In the genomic region with DNA sequence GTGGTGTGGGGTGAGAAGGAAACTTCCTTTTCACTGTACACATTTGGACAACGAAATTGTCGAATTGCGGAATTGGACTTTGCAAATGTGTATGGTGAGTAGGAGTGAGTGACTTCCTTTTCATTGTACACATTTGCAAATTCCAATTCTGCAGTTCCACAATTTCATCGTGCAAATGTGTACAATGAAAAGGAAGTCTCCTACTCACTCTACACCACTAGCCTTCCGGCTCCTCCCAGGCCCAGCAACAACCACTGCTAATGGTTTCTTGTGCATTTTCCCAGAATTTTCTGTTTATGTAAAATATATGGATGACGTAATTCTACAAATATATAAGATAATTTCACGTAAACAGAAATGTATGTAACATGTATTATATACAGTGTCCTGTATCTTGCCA, we compare ENCODE assay signal across 24 cellular contexts.
A peak's percentile ranks its signal among the peaks of the same experiment; 100 is the strongest.
DNase-seq lines count a peak whose midpoint lies in the region; ATAC-seq, FAIRE-seq and TF ChIP-seq lines count a peak whose summit lies in the region.
"Had no signal": no experiment of that assay in that cellular context is flagged by ENCODE, and none has a peak within 500 bp of the region (broad histone marks: within the 10 kb centered on the region; RNA-seq: fewer than 3 reads in every experiment).

No MANE protein-coding gene starts in this region.

- H3K9me3 ChIP-seq in A673 (ENCODE audit: low read depth, low read length, poor library complexity, severe bottlenecking) (no peaks in the 10 kb centered on the region), RWPE2 (ENCODE audit: severe bottlenecking) (no peaks in the 10 kb centered on the region), keratinocyte (ENCODE audit: control insufficient read depth, low read depth, low read length) (no peaks in the 10 kb centered on the region), PC-9 (ENCODE audit: insufficient read depth, low read depth) (no peaks in the 10 kb centered on the region)
- H3K9me3 ChIP-seq: ascending aorta, heart left ventricle, suprapubic skin, uterus had no signal

- CTCF ChIA-PET in A673 (lab: Charles Lee): no interaction called here
- CTCF ChIA-PET in PC-9 (lab: Charles Lee): no interaction called here

- H3K79me2 ChIP-seq in keratinocyte (ENCODE audit: control insufficient read depth, insufficient read depth, low read length) (no peaks in the 10 kb centered on the region), PC-9 (ENCODE audit: low read depth) (no peaks in the 10 kb centered on the region)

- dilution Hi-C loops in keratinocyte (cut with MboI; ENCODE audit: extremely low pct_ligation_motif_present, low sequenced_read_pairs): no loop called here

- H3K4me3 ChIP-seq in A673 (ENCODE audit: low read depth, low read length, poor library complexity, severe bottlenecking) (no peak overlapping the region), HL-60 (replicated peaks; ENCODE audit: insufficient read depth, low read length) (no peak overlapping the region), RWPE2 (ENCODE audit: severe bottlenecking) (no peak overlapping the region), keratinocyte (ENCODE audit: control insufficient read depth in 2 of 3, extremely low read depth in 1 of 3, insufficient read depth in 2 of 3, low read depth in 1 of 3, low read length in 3 of 3) (no peak overlapping the region), PC-9 (no peak overlapping the region)
- H3K4me3 ChIP-seq: ascending aorta, dorsolateral prefrontal cortex, heart left ventricle, skin epidermis, suprapubic skin, uterus had no signal

- DNase-seq in A673 (ENCODE audit: low spot score): peak; percentile 37
- DNase-seq in HL-60 (ENCODE audit: low read depth in 1 of 2, low spot score in 1 of 2): peak; percentile 80 to 83
- no peak for DNase-seq in RWPE2 (ENCODE audit: low spot score)
- no peak for DNase-seq in keratinocyte (ENCODE audit: low read depth, low spot score)
- no peak for DNase-seq in head of caudate nucleus
- no peak for DNase-seq in D341Med (ENCODE audit: low spot score)
- no peak for DNase-seq in NCI-H748 treated with DMSO at 0.1 percent for 48 hours (lab: John Stamatoyannopoulos, UW)
- DNase-seq in PC-9: no peak
- DNase-seq: activated CD4-positive, alpha-beta T cell treated with anti-CD3 and anti-CD28 coated beads, Interleukin-2, amount 10 ng/mL, durations not matched to agents 7 days and 5 days; activated CD8-positive, alpha-beta memory T cell treated with anti-CD3 and anti-CD28 coated beads, Interleukin-2, amount 10 ng/mL, durations not matched to agents 7 days and 5 days; DMS 273 treated with DMSO at 0.1 percent for 48 hours; dorsolateral prefrontal cortex; heart left ventricle; NCI-H1417; NCI-H524; SHP77 treated with DMSO at 0.1 percent for 48 hours; uterus had no signal

- H3K27ac ChIP-seq in A673 (ENCODE audit: low read depth, low read length, poor library complexity, severe bottlenecking): peak overlapping the region; percentile 47
- H3K27ac ChIP-seq in HL-60 (replicated peaks): peak overlapping the region; percentile 73
- peak overlapping the region; percentile 16 for H3K27ac ChIP-seq in RWPE2 (ENCODE audit: poor library complexity, severe bottlenecking)
- no peak overlapping the region for H3K27ac ChIP-seq in keratinocyte (ENCODE audit: control insufficient read depth, insufficient read depth, low read length)
- H3K27ac ChIP-seq in PC-9: no peak overlapping the region
- H3K27ac ChIP-seq: ascending aorta, C4-2B, dorsolateral prefrontal cortex, heart left ventricle, suprapubic skin, uterus, VCaP had no signal

- H3K4me2 ChIP-seq in keratinocyte (ENCODE audit: control insufficient read depth, extremely low read depth, insufficient read depth, low read depth, low read length) (no peak overlapping the region), PC-9 (no peak overlapping the region)

- H3F3A ChIP-seq in PC-9 (ENCODE audit: insufficient read depth, low read depth): peaks cover 11% of the 10 kb centered on the region; the same call in 1 of the 2 replicates

- no peak overlapping the region for H3K9ac ChIP-seq in keratinocyte (ENCODE audit: control insufficient read depth, extremely low read depth, insufficient read depth, low read length)

- H3K27me3 ChIP-seq in A673 (replicated peaks; ENCODE audit: insufficient read depth, low read depth, low read length, poor library complexity): no peaks in the 10 kb centered on the region
- H3K27me3 ChIP-seq in HL-60 (ENCODE audit: insufficient read depth, poor library complexity, severe bottlenecking): no peaks in the 10 kb centered on the region
- H3K27me3 ChIP-seq in RWPE2 (ENCODE audit: insufficient read depth, poor library complexity, severe bottlenecking): no peaks in the 10 kb centered on the region
- no peaks in the 10 kb centered on the region for H3K27me3 ChIP-seq in keratinocyte (ENCODE audit: control insufficient read depth, extremely low read depth, insufficient read depth, low read length)
- no peaks in the 10 kb centered on the region for H3K27me3 ChIP-seq in PC-9 (ENCODE audit: insufficient read depth, low read depth)
- H3K27me3 ChIP-seq: ascending aorta, dorsolateral prefrontal cortex, heart left ventricle, suprapubic skin, uterus had no signal

- H3K4me1 ChIP-seq in A673 (ENCODE audit: insufficient read depth, low read length, poor library complexity, severe bottlenecking): peaks cover 9% of the 10 kb centered on the region
- peaks cover 31% of the 10 kb centered on the region for H3K4me1 ChIP-seq in RWPE2 (ENCODE audit: insufficient read depth, poor library complexity, severe bottlenecking)
- peaks cover 34% of the 10 kb centered on the region for H3K4me1 ChIP-seq in keratinocyte (ENCODE audit: control insufficient read depth, extremely low read depth, insufficient read depth, low read length)
- peaks cover 22% of the 10 kb centered on the region for H3K4me1 ChIP-seq in PC-9 (replicated peaks; ENCODE audit: insufficient read depth)
- H3K4me1 ChIP-seq: ascending aorta, uterus had no signal

- no peak overlapping the region for H2AFZ ChIP-seq in keratinocyte (ENCODE audit: control insufficient read depth, low read length)
- no peak overlapping the region for H2AFZ ChIP-seq in PC-9

- FAIRE-seq in keratinocyte (lab: Jason Lieb, UNC): peak; percentile 34

- no TSS peak for BruUV-seq in A673 (replicated peaks; lab: Mats Ljungman, UMichigan)
- BruUV-seq in PC-9 (replicated peaks; lab: Mats Ljungman, UMichigan): no TSS peak

- no peaks in the 10 kb centered on the region for H4K20me1 ChIP-seq in keratinocyte (ENCODE audit: control insufficient read depth, extremely low read depth, insufficient read depth, low read length)
- H4K20me1 ChIP-seq in PC-9 (ENCODE audit: insufficient read depth): no peaks in the 10 kb centered on the region

- H3K36me3 ChIP-seq in A673 (ENCODE audit: insufficient read depth, low read length, poor library complexity, severe bottlenecking) (no peaks in the 10 kb centered on the region), RWPE2 (ENCODE audit: low read depth) (no peaks in the 10 kb centered on the region), keratinocyte (ENCODE audit: control insufficient read depth in 2 of 2, extremely low read depth in 1 of 2, insufficient read depth in 2 of 2, low read length in 2 of 2) (no peaks in the 10 kb centered on the region), PC-9 (ENCODE audit: low read depth) (no peaks in the 10 kb centered on the region)
- H3K36me3 ChIP-seq: ascending aorta, heart left ventricle, suprapubic skin, uterus had no signal

- no peak for TF ChIP-seq CTCF in A673 (conservative IDR thresholded peaks at IDR 0.05; ENCODE audit: low read depth, low read length)
- no peak for TF ChIP-seq CTCF in HL-60 (IDR thresholded peaks at IDR 0.05; ENCODE audit: insufficient read depth, low read length)
- no peak for TF ChIP-seq CTCF in RWPE2 (IDR thresholded peaks at IDR 0.05; ENCODE audit: poor library complexity, severe bottlenecking)
- TF ChIP-seq CTCF in keratinocyte (optimal IDR thresholded peaks at IDR 0.05 in 1 of 3, IDR thresholded peaks at IDR 0.05 in 1 of 3, conservative IDR thresholded peaks at IDR 0.05 in 1 of 3; ENCODE audit: extremely low read depth in 1 of 3, insufficient read depth in 2 of 3, low read length in 3 of 3): no peak
- no peak for TF ChIP-seq CTCF in PC-9 (conservative IDR thresholded peaks at IDR 0.05)

- no peaks in the 10 kb centered on the region for H3K9me1 ChIP-seq in keratinocyte (ENCODE audit: control insufficient read depth, extremely low read depth, insufficient read depth, low read length)

- H3K9me2 ChIP-seq in PC-9 (ENCODE audit: insufficient read depth): no peaks in the 10 kb centered on the region

- ATAC-seq in RWPE2 (ENCODE audit: low read depth): no peak
- ATAC-seq: activated CD8-positive, alpha-beta memory T cell treated with anti-CD3 and anti-CD28 coated beads, Interleukin-2, amount 10 ng/mL, durations not matched to agents 7 days and 5 days; activated naive CD4-positive, alpha-beta T cell treated with anti-CD3 and anti-CD28 coated beads, Interleukin-2, amount 50 U/mL, for 72 hours; stimulated activated memory B cell treated with anti-CD40 and anti-IgM and Interleukin-4, amounts not matched to agents 10 μg/mL and 1 μg/mL and 100 μg/mL, for 72 hours had no signal

- intact Hi-C loops in A673 (cut with micrococcal nuclease; ENCODE audit: unreplicated experiment): loop anchor here (5.0 kb wide), 1 partner anchor 119 kb away; a partner anchor contains a TSS
- intact Hi-C loops in head of caudate nucleus (cut with DNase I): no loop called here
- intact Hi-C loops in PC-9 (cut with micrococcal nuclease; ENCODE audit: unreplicated experiment): loop anchor here (10.0 kb wide), 1 partner anchor 209 kb away; no protein-coding TSS in a partner anchor

- POLR2A ChIA-PET in A673 (lab: Charles Lee; ENCODE audit: low non-redundant PET) (no interaction called here), PC-9 (lab: Charles Lee; ENCODE audit: unreplicated experiment) (no interaction called here)

Comparison
In these comparisons a context has a peak if more than half of its experiments do, and no peak if none do; other contexts are left out.
1. DNase-seq: peak in A673 (single experiment) and HL-60 (2 of 2); none in RWPE2 (single experiment), keratinocyte (single experiment), head of caudate nucleus (0 of 42), D341Med (single experiment), NCI-H748 treated with DMSO at 0.1 percent for 48 hours (single experiment) and PC-9 (0 of 2).
2. H3K27ac ChIP-seq: peak in A673 (single experiment), HL-60 (single experiment) and RWPE2 (single experiment); none in keratinocyte (single experiment) and PC-9 (single experiment).